1 cellular context compared by ENCODE assay signal in genomic region chr5:132867046-132867451, GRCh38.
A peak's percentile ranks its signal among the peaks of the same experiment; 100 is the strongest.
TF ChIP-seq lines count a peak whose summit lies in the region.

No MANE protein-coding gene starts in this region.

TF ChIP-seq in HEK293, 187 proteins besides CTCF, POLR2A, EP300 and RAD21:
- no peak for TF ChIP-seq GLI2 (tag by site-specific recombination; IDR thresholded peaks at IDR 0.05; ENCODE audit: borderline replicate concordance, low read depth)
- TF ChIP-seq ZFP37 (tag by site-specific recombination; IDR thresholded peaks at IDR 0.05), result 0 out of 2 replicates have a peak, but pooled peaks have one; percentile 11
- TF ChIP-seq, protein P1, sequence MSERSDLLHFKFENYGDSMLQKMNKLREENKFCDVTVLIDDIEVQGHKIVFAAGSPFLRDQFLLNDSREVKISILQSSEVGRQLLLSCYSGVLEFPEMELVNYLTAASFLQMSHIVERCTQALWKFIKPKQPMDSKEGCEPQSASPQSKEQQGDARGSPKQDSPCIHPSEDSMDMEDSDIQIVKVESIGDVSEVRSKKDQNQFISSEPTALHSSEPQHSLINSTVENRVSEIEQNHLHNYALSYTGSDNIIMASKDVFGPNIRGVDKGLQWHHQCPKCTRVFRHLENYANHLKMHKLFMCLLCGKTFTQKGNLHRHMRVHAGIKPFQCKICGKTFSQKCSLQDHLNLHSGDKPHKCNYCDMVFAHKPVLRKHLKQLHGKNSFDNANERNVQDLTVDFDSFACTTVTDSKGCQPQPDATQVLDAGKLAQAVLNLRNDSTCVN (tag by site-specific recombination; optimal IDR thresholded peaks at IDR 0.05), result peak; percentile 16
- TF ChIP-seq ZNF148 (tag by site-specific recombination; IDR thresholded peaks at IDR 0.05; ENCODE audit: borderline replicate concordance), result no peak
- no peak for TF ChIP-seq ZNF677 (tag by site-specific recombination; IDR thresholded peaks at IDR 0.05)
- no peak for TF ChIP-seq ZSCAN23 (tag by site-specific recombination; IDR thresholded peaks at IDR 0.05)
- peak; percentile 33; the same call in 1 of the 2 replicates for TF ChIP-seq ZNF600 (tag by site-specific recombination; IDR thresholded peaks at IDR 0.05)
- no peak for TF ChIP-seq ZNF23 (tag by site-specific recombination; IDR thresholded peaks at IDR 0.05; ENCODE audit: borderline replicate concordance)
- TF ChIP-seq PATZ1 (tag by site-specific recombination; IDR thresholded peaks at IDR 0.05), result no peak
